19 cellular contexts compared by ENCODE assay signal in the genomic region with DNA sequence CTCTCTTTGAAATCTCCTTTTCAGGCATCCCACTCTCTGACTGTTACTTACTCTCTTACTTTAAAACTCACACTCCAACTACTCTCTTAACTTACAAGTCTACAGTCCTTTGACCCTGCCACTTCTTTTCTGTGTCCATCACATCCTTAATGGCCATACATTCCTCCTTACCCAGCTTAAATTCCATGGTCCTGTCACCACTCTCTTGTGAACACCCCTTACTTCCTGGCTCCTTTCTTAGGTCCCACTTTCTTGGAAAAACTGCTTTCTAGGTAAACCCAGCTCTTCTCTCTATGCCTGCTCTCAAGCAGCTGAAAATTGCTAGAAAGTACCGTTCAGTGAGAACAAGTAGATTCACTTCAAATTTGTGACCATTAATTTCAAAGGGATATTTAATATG.
"Had no signal": no experiment of that assay in that cellular context is flagged by ENCODE, and none has a peak within 500 bp of the region (broad histone marks: within the 10 kb centered on the region; RNA-seq: fewer than 3 reads in every experiment).

No MANE protein-coding gene starts in this region.

- H3K27me3 ChIP-seq: colonic mucosa, esophagus muscularis mucosa, ovary, right atrium auricular region, thyroid gland had no signal

- H3K36me3 Mint-ChIP-seq: natural killer cell treated with Interleukin-12 subunit alpha and Interleukin-12 subunit beta and Interleukin-15 and Interleukin-18, amount 100 ng/mL, for 72 hours had no signal

- H3K4me3 Mint-ChIP-seq: activated CD4-positive, alpha-beta T cell treated with anti-CD3 and anti-CD28 coated beads, Interleukin-2, amount 10 ng/mL, durations not matched to agents 24 days and 14 days; activated naive CD8-positive, alpha-beta T cell treated with anti-CD3 and anti-CD28 coated beads, Interleukin-2, amount 10 ng/mL, durations not matched to agents 7 days and 5 days; activated T-cell treated with anti-CD3 and anti-CD28 coated beads, Interleukin-2, amount 50 U/mL, for 24 hours; natural killer cell treated with Interleukin-12 subunit alpha and Interleukin-12 subunit beta and Interleukin-15 and Interleukin-18, amount 100 ng/mL, for 72 hours; T-helper 17 cell had no signal

- H3K4me1 ChIP-seq: colonic mucosa, psoas muscle had no signal

- H3K27ac ChIP-seq: colonic mucosa, esophagus muscularis mucosa, left ventricle myocardium inferior, ovary, psoas muscle, right atrium auricular region, thyroid gland had no signal

- FAIRE-seq: bronchial epithelial cell, frontal cortex had no signal

- H3K4me3 ChIP-seq: colonic mucosa, esophagus muscularis mucosa, left ventricle myocardium inferior, ovary, psoas muscle, right atrium auricular region, thyroid gland had no signal

- H3K9me3 ChIP-seq: colonic mucosa, esophagus muscularis mucosa, left ventricle myocardium inferior, ovary, psoas muscle, right atrium auricular region, thyroid gland had no signal

- H3K27ac Mint-ChIP-seq: activated CD4-positive, alpha-beta T cell treated with anti-CD3 and anti-CD28 coated beads, Interleukin-2, amount 10 ng/mL, durations not matched to agents 24 days and 14 days; activated naive CD8-positive, alpha-beta T cell treated with anti-CD3 and anti-CD28 coated beads, Interleukin-2, amount 10 ng/mL, durations not matched to agents 7 days and 5 days; activated T-cell treated with anti-CD3 and anti-CD28 coated beads, Interleukin-2, amount 50 U/mL, for 24 hours; natural killer cell treated with Interleukin-12 subunit alpha and Interleukin-12 subunit beta and Interleukin-15 and Interleukin-18, amount 100 ng/mL, for 72 hours; T-helper 17 cell had no signal

- DNase-seq: activated naive CD8-positive, alpha-beta T cell treated with anti-CD3 and anti-CD28 coated beads, Interleukin-2, amount 10 ng/mL, durations not matched to agents 7 days and 5 days; amniotic stem cell; colonic mucosa; hypothalamus; left ventricle myocardium inferior; midbrain; ovary; psoas muscle; stimulated activated naive CD4-positive, alpha-beta T cell treated with Interleukin-2 at 50 U/mL for 16 hours; substantia nigra; T-helper 17 cell; thyroid gland had no signal

- ATAC-seq: psoas muscle, T-helper 17 cell had no signal

- H3K27me3 Mint-ChIP-seq: activated CD4-positive, alpha-beta T cell treated with anti-CD3 and anti-CD28 coated beads, Interleukin-2, amount 10 ng/mL, durations not matched to agents 24 days and 14 days; activated naive CD8-positive, alpha-beta T cell treated with anti-CD3 and anti-CD28 coated beads, Interleukin-2, amount 10 ng/mL, durations not matched to agents 7 days and 5 days; activated T-cell treated with anti-CD3 and anti-CD28 coated beads, Interleukin-2, amount 50 U/mL, for 24 hours; natural killer cell treated with Interleukin-12 subunit alpha and Interleukin-12 subunit beta and Interleukin-15 and Interleukin-18, amount 100 ng/mL, for 72 hours; T-helper 17 cell had no signal

- H3K36me3 ChIP-seq: colonic mucosa, ovary, thyroid gland had no signal

- H3K9me3 Mint-ChIP-seq: activated CD4-positive, alpha-beta T cell treated with anti-CD3 and anti-CD28 coated beads, Interleukin-2, amount 10 ng/mL, durations not matched to agents 24 days and 14 days; activated naive CD8-positive, alpha-beta T cell treated with anti-CD3 and anti-CD28 coated beads, Interleukin-2, amount 10 ng/mL, durations not matched to agents 7 days and 5 days; activated T-cell treated with anti-CD3 and anti-CD28 coated beads, Interleukin-2, amount 50 U/mL, for 24 hours; natural killer cell treated with Interleukin-12 subunit alpha and Interleukin-12 subunit beta and Interleukin-15 and Interleukin-18, amount 100 ng/mL, for 72 hours had no signal
